In genomic region chr5:160959804-160960203, GRCh38 we compare ENCODE assay signal across 12 cellular contexts.
DNase-seq lines count a peak whose midpoint lies in the region; ATAC-seq and TF ChIP-seq lines count a peak whose summit lies in the region.
"Had no signal": no experiment of that assay in that cellular context is flagged by ENCODE, and none has a peak within 500 bp of the region (broad histone marks: within the 10 kb centered on the region; RNA-seq: fewer than 3 reads in every experiment).

No MANE protein-coding gene starts in this region.

- WGBS in lung, 2 donors: 44 to 65% methylated on average over 2 of the region's 2 CpGs

- H3K27me3 Mint-ChIP-seq in GM23338 (ENCODE audit: insufficient read depth, low read depth, poor library complexity): peaks cover 2% of the 10 kb centered on the region

- ATAC-seq in GM18870 (IDR thresholded peaks at IDR 0.05; ENCODE audit: unreplicated experiment) (peak; percentile 32), HG02610 (IDR thresholded peaks at IDR 0.05; ENCODE audit: unreplicated experiment) (peak; percentile 41), lung (ENCODE audit: insufficient read depth, low FRiP score) (peak; percentile 80), GM19035 (IDR thresholded peaks at IDR 0.05; ENCODE audit: unreplicated experiment) (no peak), GM23338 (no peak)
- ATAC-seq: stimulated activated naive B cell treated with anti-CD40 and anti-IgM and Interleukin-4, amounts not matched to agents 10 μg/mL and 1 μg/mL and 100 μg/mL, for 72 hours had no signal

- H3K4me3 ChIP-seq in lung: no peak overlapping the region
- H3K4me3 ChIP-seq in GM23338: no peak overlapping the region

- no peaks in the 10 kb centered on the region for H3K79me2 ChIP-seq in GM23338 (replicated peaks; ENCODE audit: insufficient read depth)

- peaks cover 2% of the 10 kb centered on the region; the same call in 2 of the 3 replicates for H3K4me1 Mint-ChIP-seq in GM23338
- H3K4me1 Mint-ChIP-seq: stimulated activated naive B cell treated with anti-CD40 and anti-IgM and Interleukin-4, amounts not matched to agents 10 μg/mL and 1 μg/mL and 100 μg/mL, for 72 hours had no signal

- H3K4me1 ChIP-seq in lung (ENCODE audit: control insufficient read depth in 2 of 2, insufficient read depth in 2 of 2, low read length in 2 of 2) (no peaks in the 10 kb centered on the region), GM23338 (ENCODE audit: insufficient read depth) (no peaks in the 10 kb centered on the region)

- no peaks in the 10 kb centered on the region for H3K9me3 Mint-ChIP-seq in GM23338
- H3K9me3 Mint-ChIP-seq: activated T-cell treated with anti-CD3 and anti-CD28 coated beads, Interleukin-2, amount 50 U/mL, for 72 hours; stimulated activated naive B cell treated with anti-CD40 and anti-IgM and Interleukin-4, amounts not matched to agents 10 μg/mL and 1 μg/mL and 100 μg/mL, for 72 hours; T-helper 1 cell treated with Interleukin-12 subunit alpha and Interleukin-12 subunit beta and Interleukin-4 antibody, amounts not matched to agents 30 μg/mL and 1 μg/mL, for 36 hours had no signal

- no peak overlapping the region for H3K4me3 Mint-ChIP-seq in GM23338
- H3K4me3 Mint-ChIP-seq: activated T-cell treated with anti-CD3 and anti-CD28 coated beads, Interleukin-2, amount 50 U/mL, for 72 hours; stimulated activated naive B cell treated with anti-CD40 and anti-IgM and Interleukin-4, amounts not matched to agents 10 μg/mL and 1 μg/mL and 100 μg/mL, for 72 hours; T-helper 1 cell treated with Interleukin-12 subunit alpha and Interleukin-12 subunit beta and Interleukin-4 antibody, amounts not matched to agents 30 μg/mL and 1 μg/mL, for 36 hours had no signal

- H3K27ac ChIP-seq in lung (ENCODE audit: low read depth in 1 of 2, low read length in 1 of 2) (no peak overlapping the region), GM23338 (ENCODE audit: low read depth) (no peak overlapping the region)

- H3K36me3 Mint-ChIP-seq in GM23338 (ENCODE audit: low read depth): no peaks in the 10 kb centered on the region
- H3K36me3 Mint-ChIP-seq: stimulated activated naive B cell treated with anti-CD40 and anti-IgM and Interleukin-4, amounts not matched to agents 10 μg/mL and 1 μg/mL and 100 μg/mL, for 72 hours had no signal

- H3K9me2 ChIP-seq in GM23338 (ENCODE audit: insufficient read depth): 0 out of 2 replicates have a peak, but pooled peaks cover 2% of the 10 kb centered on the region

- no peaks in the 10 kb centered on the region for H3F3A ChIP-seq in GM23338 (replicated peaks; ENCODE audit: low read depth)

- H2AFZ ChIP-seq in GM23338: no peak overlapping the region

- H3K36me3 ChIP-seq in lung (ENCODE audit: control insufficient read depth in 2 of 2, insufficient read depth in 2 of 2, low read length in 2 of 2) (no peaks in the 10 kb centered on the region), GM23338 (ENCODE audit: insufficient read depth) (no peaks in the 10 kb centered on the region)

- DNase-seq in NOMO-1 treated with DMSO at 0.1 percent for 48 hours (lab: John Stamatoyannopoulos, UW; ENCODE audit: unreplicated experiment) (peak; percentile 23), lung (ENCODE audit: low spot score) (peak; percentile 87), NCI-H1694 treated with DMSO at 0.1 percent for 48 hours (lab: John Stamatoyannopoulos, UW) (no peak), GM23338 (ENCODE audit: low spot score) (no peak)
- no peak for DNase-seq in activated effector memory CD4-positive, alpha-beta T cell treated with Interleukin-2 at 50 U/mL for 16 hours
- DNase-seq: NCI-H2227 treated with DMSO at 0.1 percent for 48 hours; stimulated activated naive B cell treated with anti-CD40 and anti-IgM and Interleukin-4, amounts not matched to agents 10 μg/mL and 1 μg/mL and 100 μg/mL, for 72 hours had no signal

- no peaks in the 10 kb centered on the region for H3K27me3 ChIP-seq in lung (ENCODE audit: control insufficient read depth, insufficient read depth)
- no peaks in the 10 kb centered on the region for H3K27me3 ChIP-seq in GM23338 (ENCODE audit: insufficient read depth)

- TF ChIP-seq CTCF in lung (IDR thresholded peaks at IDR 0.05; ENCODE audit: control extremely low read depth, extremely low read depth) (no peak), GM23338 (conservative IDR thresholded peaks at IDR 0.05; ENCODE audit: low read depth in 2 of 2) (no peak)

- no peak overlapping the region for H3K4me2 ChIP-seq in GM23338

- no peak overlapping the region for H3K27ac Mint-ChIP-seq in GM23338
- H3K27ac Mint-ChIP-seq: activated T-cell treated with anti-CD3 and anti-CD28 coated beads, Interleukin-2, amount 50 U/mL, for 72 hours; stimulated activated naive B cell treated with anti-CD40 and anti-IgM and Interleukin-4, amounts not matched to agents 10 μg/mL and 1 μg/mL and 100 μg/mL, for 72 hours; T-helper 1 cell treated with Interleukin-12 subunit alpha and Interleukin-12 subunit beta and Interleukin-4 antibody, amounts not matched to agents 30 μg/mL and 1 μg/mL, for 36 hours had no signal

- H3K9me3 ChIP-seq in lung (ENCODE audit: control insufficient read depth in 2 of 2, insufficient read depth in 1 of 2, low read length in 1 of 2): no peaks in the 10 kb centered on the region

- no peaks in the 10 kb centered on the region for H4K20me1 ChIP-seq in GM23338 (replicated peaks; ENCODE audit: insufficient read depth)

TF ChIP-seq in GM23338, 12 proteins besides CTCF, POLR2A, EP300 and RAD21 (continues in another document):
- TF ChIP-seq, protein P1, sequence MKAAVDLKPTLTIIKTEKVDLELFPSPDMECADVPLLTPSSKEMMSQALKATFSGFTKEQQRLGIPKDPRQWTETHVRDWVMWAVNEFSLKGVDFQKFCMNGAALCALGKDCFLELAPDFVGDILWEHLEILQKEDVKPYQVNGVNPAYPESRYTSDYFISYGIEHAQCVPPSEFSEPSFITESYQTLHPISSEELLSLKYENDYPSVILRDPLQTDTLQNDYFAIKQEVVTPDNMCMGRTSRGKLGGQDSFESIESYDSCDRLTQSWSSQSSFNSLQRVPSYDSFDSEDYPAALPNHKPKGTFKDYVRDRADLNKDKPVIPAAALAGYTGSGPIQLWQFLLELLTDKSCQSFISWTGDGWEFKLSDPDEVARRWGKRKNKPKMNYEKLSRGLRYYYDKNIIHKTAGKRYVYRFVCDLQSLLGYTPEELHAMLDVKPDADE (IDR thresholded peaks at IDR 0.05): no peak
- TF ChIP-seq POLR2AphosphoS5 (IDR thresholded peaks at IDR 0.05; ENCODE audit: low read depth) (no peak), STAT1 (IDR thresholded peaks at IDR 0.05; ENCODE audit: unreplicated experiment) (no peak), NANOG (IDR thresholded peaks at IDR 0.05; ENCODE audit: borderline replicate concordance) (no peak), ZNF462 (CRISPR knock-in tag; IDR thresholded peaks at IDR 0.05) (no peak), EZH2phosphoT487 (IDR thresholded peaks at IDR 0.05; ENCODE audit: unreplicated experiment) (no peak)

Comparison
In these comparisons a context has a peak if more than half of its experiments do, and no peak if none do; other contexts are left out.
1. ATAC-seq: peak in GM18870 (single experiment), HG02610 (single experiment) and lung (single experiment); none in GM19035 (single experiment) and GM23338 (single experiment).
2. DNase-seq: peak in NOMO-1 treated with DMSO at 0.1 percent for 48 hours (single experiment) and lung (single experiment); none in NCI-H1694 treated with DMSO at 0.1 percent for 48 hours (single experiment), activated effector memory CD4-positive, alpha-beta T cell treated with Interleukin-2 at 50 U/mL for 16 hours (single experiment) and GM23338 (single experiment).